ENCODE assay signal across 8 cellular contexts in the genomic region with DNA sequence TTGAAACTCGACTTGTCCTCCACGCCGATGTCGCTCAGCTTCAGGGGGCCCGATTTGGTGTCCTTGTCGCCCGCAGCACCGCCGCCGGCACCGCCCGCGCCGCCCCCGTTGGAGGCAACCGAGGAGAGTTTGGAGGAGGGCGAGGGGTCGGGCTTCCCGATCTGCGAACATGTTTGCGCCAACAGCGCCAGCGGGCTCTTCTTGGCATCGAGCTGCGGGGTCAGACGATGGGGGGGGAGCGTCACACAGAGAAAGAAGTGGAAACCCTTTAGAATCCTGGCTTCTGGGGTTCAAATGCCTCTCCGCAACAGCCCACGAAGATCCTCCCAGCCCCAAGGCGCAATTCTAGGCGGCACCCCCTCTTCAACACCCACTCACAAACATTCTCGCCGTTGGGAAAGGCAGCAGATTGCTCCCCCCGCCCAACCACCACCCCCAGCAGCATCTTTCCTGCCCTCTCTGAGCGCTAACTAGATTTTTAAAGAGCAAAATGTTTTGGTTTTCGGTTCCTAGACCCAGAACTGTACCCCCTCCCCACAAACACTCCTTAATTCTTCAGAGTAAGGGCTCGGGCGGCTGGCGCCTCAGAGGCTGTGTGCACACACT. TPM values are rescaled to one million over a fixed set of nuclear protein-coding genes. Genes with fewer than 3 reads are reported as not detected.
DNase-seq lines count a peak whose midpoint lies in the region; ATAC-seq and TF ChIP-seq lines count a peak whose summit lies in the region.

No MANE protein-coding gene starts in this region.

- BruUV-seq in PC-3 (replicated peaks; lab: Mats Ljungman, UMichigan) = no TSS peak

- H3K79me2 ChIP-seq in PC-3 (ENCODE audit: low read length) = peaks cover 83% of the 10 kb centered on the region

- H3K4me1 ChIP-seq in PC-3 (ENCODE audit: insufficient read depth, low read length) = peaks cover 3% of the 10 kb centered on the region; the same call in 1 of the 2 replicates
- peaks cover 0 to 2% of the 10 kb centered on the region in 2 donors for H3K4me1 ChIP-seq in esophagus (ENCODE audit: control insufficient read depth in 2 of 2, insufficient read depth in 2 of 2, low read length in 1 of 2)
- peaks cover 66 to 79% of the 10 kb centered on the region in 2 experiments for H3K4me1 ChIP-seq in neutrophil (ENCODE audit: control insufficient read depth in 1 of 2, insufficient read depth in 1 of 2, low read depth in 1 of 2, low read length in 1 of 2)

- H3K4me2 ChIP-seq in PC-3 (ENCODE audit: low read length) = peak overlapping the region; percentile 84

- H3K9me3 ChIP-seq in PC-3 (ENCODE audit: low read length) = no peaks in the 10 kb centered on the region
- H3K9me3 ChIP-seq in esophagus (ENCODE audit: control insufficient read depth in 2 of 2, insufficient read depth in 1 of 2, low read depth in 1 of 2, low read length in 1 of 2) = no peaks in the 10 kb centered on the region
- H3K9me3 ChIP-seq in neutrophil = no peaks in the 10 kb centered on the region

- H3K36me3 ChIP-seq in PC-3 (ENCODE audit: low read depth, low read length) (no peaks in the 10 kb centered on the region), esophagus (ENCODE audit: control insufficient read depth in 2 of 2, insufficient read depth in 2 of 2, low read length in 1 of 2) (peaks cover 0 to 14% of the 10 kb centered on the region in 2 donors), neutrophil (no peaks in the 10 kb centered on the region)

- CTCF ChIA-PET in PC-3 (lab: Charles Lee) = interaction anchor here (0.6 to 1.5 kb wide), 2 partner anchors 636 to 687 kb away, joined by 4 to 9 read pairs; no protein-coding TSS in a partner anchor

- POLR2A ChIA-PET in PC-3 (lab: Charles Lee; ENCODE audit: unreplicated experiment) = no interaction called here

- H3K27ac ChIP-seq in PC-3 (ENCODE audit: low read length) = peak overlapping the region; percentile 81
- H3K27ac ChIP-seq in esophagus (ENCODE audit: low read depth in 2 of 2, low read length in 1 of 2) = peak overlapping the region; percentile 98 to 99
- no peak overlapping the region for H3K27ac ChIP-seq in neutrophil

- H3K4me3 ChIP-seq in PC-3 (ENCODE audit: low read length) = peak overlapping the region; percentile 79
- peak overlapping the region; percentile 88 to 89 for H3K4me3 ChIP-seq in esophagus (ENCODE audit: low read depth in 1 of 2, low read length in 2 of 2)
- H3K4me3 ChIP-seq in neutrophil (ENCODE audit: low read depth in 1 of 2, low read length in 1 of 2) = peak overlapping the region; percentile 70 to 74

- H4K20me1 ChIP-seq in PC-3 (ENCODE audit: low read length) = peaks cover 22% of the 10 kb centered on the region

- H3K9ac ChIP-seq in PC-3 (ENCODE audit: low read length) = peak overlapping the region; percentile 80

- WGBS in esophagus, 2 donors = 0 to 1% methylated on average over 39 of the region's 39 CpGs

- intact Hi-C loops in PC-3 (cut with micrococcal nuclease) = loop anchor here (2.0 to 10.0 kb wide), 7 partner anchors 575 to 1712 kb away; partner anchors contain the start of gene KAT6B

- H2AFZ ChIP-seq in PC-3 (ENCODE audit: low read length) = peak overlapping the region; percentile 89; the same call in 1 of the 2 replicates

- ATAC-seq in PC-3 (no peak), GM21515 (IDR thresholded peaks at IDR 0.05; ENCODE audit: unreplicated experiment) (no peak), GM21737 (IDR thresholded peaks at IDR 0.05; ENCODE audit: unreplicated experiment) (no peak)

- peak; percentile 14; the same call in 1 of the 2 replicates for TF ChIP-seq CTCF in PC-3 (conservative IDR thresholded peaks at IDR 0.05; ENCODE audit: low read depth, low read length)
- TF ChIP-seq CTCF in neutrophil (IDR thresholded peaks at IDR 0.05) = no peak

- peak; percentile 26 for DNase-seq in NCI-H1694 treated with DMSO at 0.1 percent for 48 hours (lab: John Stamatoyannopoulos, UW)
- no peak for DNase-seq in NCI-H1694 (lab: John Stamatoyannopoulos, UW)
- DNase-seq in PC-3 = no peak
- DNase-seq in NOMO-1 treated with DMSO at 0.1 percent for 48 hours (lab: John Stamatoyannopoulos, UW; ENCODE audit: unreplicated experiment) = no peak

- H3K27me3 ChIP-seq in PC-3 (ENCODE audit: low read length) (peaks cover 95% of the 10 kb centered on the region), esophagus (ENCODE audit: control insufficient read depth in 1 of 2, insufficient read depth in 2 of 2, low read length in 2 of 2) (no peaks in the 10 kb centered on the region), neutrophil (peaks cover 100% of the 10 kb centered on the region)

- no peaks in the 10 kb centered on the region for H3F3A ChIP-seq in PC-3 (ENCODE audit: low read length, unreplicated experiment)

- H3K9me2 ChIP-seq in PC-3 (replicated peaks; ENCODE audit: low read length) = no peaks in the 10 kb centered on the region

RNA-seq across cellular contexts. Expression of gene ZNF503, which starts 1.3 kb away (rescaled TPM):
- total RNA-seq in PC-3 (2014; rRNA removed) = 42.3 and 72.1 TPM in 2 replicates
- polyA plus RNA-seq in esophagus = 10 to 100 TPM; 14.5 to 19.4 TPM

RNA-seq across cellular contexts. Expression of gene LRMDA, which starts 31.2 kb away (rescaled TPM):
- 1.2 and 3.6 TPM in 2 replicates for total RNA-seq in PC-3 (2014; rRNA removed)
- 1 to 10 TPM; 1.8 to 4.0 TPM for polyA plus RNA-seq in esophagus
